ENCODE assay signal across 15 cellular contexts in genomic region chr5:147451125-147451524, GRCh38. TPM values are rescaled to one million over a fixed set of nuclear protein-coding genes. Genes with fewer than 3 reads are reported as not detected.
DNase-seq lines count a peak whose midpoint lies in the region; ATAC-seq, FAIRE-seq and TF ChIP-seq lines count a peak whose summit lies in the region.
"Had no signal": no experiment of that assay in that cellular context is flagged by ENCODE, and none has a peak within 500 bp of the region (broad histone marks: within the 10 kb centered on the region; RNA-seq: fewer than 3 reads in every experiment).

No MANE protein-coding gene starts in this region.

- H3K4me1 ChIP-seq in ectodermal cell (ENCODE audit: control insufficient read depth, insufficient read depth, low read length) (peaks cover 51% of the 10 kb centered on the region), thoracic aorta (ENCODE audit: control insufficient read depth in 1 of 2, low read depth in 2 of 2) (peaks cover 24 to 67% of the 10 kb centered on the region in 2 donors), pancreas (peaks cover 0 to 10% (median 0%) of the 10 kb centered on the region in 3 donors)

- H3K4me1 Mint-ChIP-seq in mesothelial cell of epicardium = peaks cover 79% of the 10 kb centered on the region

- H3K36me3 Mint-ChIP-seq in mesothelial cell of epicardium = peaks cover 5% of the 10 kb centered on the region

- H3K36me3 ChIP-seq in ectodermal cell (ENCODE audit: control insufficient read depth, insufficient read depth, low read length) = peaks cover 5% of the 10 kb centered on the region
- no peaks in the 10 kb centered on the region for H3K36me3 ChIP-seq in thoracic aorta
- no peaks in the 10 kb centered on the region for H3K36me3 ChIP-seq in pancreas

- intact Hi-C loops in pancreas (cut with DNase I) (loop anchor here in 1 of 3 donors (10.0 kb wide), 1 partner anchor 104 kb away; no protein-coding TSS in a partner anchor), head of caudate nucleus (cut with DNase I) (loop anchor here (5.0 kb wide), 1 partner anchor 126 kb away; no protein-coding TSS in a partner anchor)

- peak overlapping the region; percentile 69 for H3K27ac Mint-ChIP-seq in mesothelial cell of epicardium
- H3K27ac Mint-ChIP-seq: progenitor cell of endocrine pancreas had no signal

- no peak for TF ChIP-seq CTCF in mesothelial cell of epicardium (IDR thresholded peaks at IDR 0.05; ENCODE audit: unreplicated experiment)
- no peak for TF ChIP-seq CTCF in thoracic aorta (IDR thresholded peaks at IDR 0.05)
- TF ChIP-seq CTCF in pancreas (IDR thresholded peaks at IDR 0.05) = no peak

- H3K9me3 Mint-ChIP-seq in mesothelial cell of epicardium = no peaks in the 10 kb centered on the region

- FAIRE-seq in pancreas (lab: Jason Lieb, UNC) = no peak
- FAIRE-seq: colon had no signal

- ATAC-seq in thoracic aorta (ENCODE audit: insufficient number of reproducible peaks, low FRiP score, low read depth) = no peak
- no peak for ATAC-seq in HG02885 (IDR thresholded peaks at IDR 0.05; ENCODE audit: poor library complexity, unreplicated experiment)
- ATAC-seq in pancreas = no peak
- ATAC-seq: foreskin keratinocyte had no signal

- H3K4me3 Mint-ChIP-seq in mesothelial cell of epicardium = peak overlapping the region; percentile 91

- no peaks in the 10 kb centered on the region for H3K27me3 ChIP-seq in ectodermal cell (ENCODE audit: control insufficient read depth, insufficient read depth, low read length, poor library complexity, severe bottlenecking)
- no peaks in the 10 kb centered on the region for H3K27me3 ChIP-seq in thoracic aorta (replicated peaks; ENCODE audit: insufficient read depth)
- peaks cover 0 to 6% (median 0%) of the 10 kb centered on the region in 4 donors for H3K27me3 ChIP-seq in pancreas

- WGBS in ectodermal cell, 2 experiments = 15% methylated on average over 4 of the region's 4 CpGs
- 73 to 77% methylated on average over 4 of the region's 4 CpGs for WGBS in pancreas, 2 donors

- no peaks in the 10 kb centered on the region for H3K27me3 Mint-ChIP-seq in mesothelial cell of epicardium (ENCODE audit: low read depth)

- peak overlapping the region; percentile 83 for H3K4me3 ChIP-seq in ectodermal cell (ENCODE audit: insufficient read depth, low read depth, low read length)
- H3K4me3 ChIP-seq in thoracic aorta = peak overlapping the region; percentile 88
- H3K4me3 ChIP-seq in pancreas = no peak overlapping the region

- DNase-seq in NCI-H69 (lab: John Stamatoyannopoulos, UW) (peak; percentile 19), mesothelial cell of epicardium (ENCODE audit: low spot score in 2 of 2, unreplicated experiment in 2 of 2) (no peak), thoracic aorta (ENCODE audit: low spot score) (no peak), pancreas (no peak), DMS53 treated with DMSO at 0.1 percent for 48 hours (lab: John Stamatoyannopoulos, UW; ENCODE audit: unreplicated experiment) (no peak), head of caudate nucleus (no peak)
- DNase-seq: activated CD4-positive, alpha-beta T cell treated with anti-CD3 and anti-CD28 coated beads, Interleukin-2, amount 50 U/mL, for 1 hour; activated CD8-positive, alpha-beta memory T cell treated with anti-CD3 and anti-CD28 coated beads, Interleukin-2, amount 50 U/mL, for 48 hours; activated gamma-delta T cell; foreskin keratinocyte; NCI-H1436 had no signal

- H3K27ac ChIP-seq in ectodermal cell (ENCODE audit: insufficient read depth, low read depth, low read length, poor library complexity, severe bottlenecking) = no peak overlapping the region
- peak overlapping the region; percentile 98 to 99 for H3K27ac ChIP-seq in thoracic aorta
- H3K27ac ChIP-seq in pancreas = no peak overlapping the region
- H3K27ac ChIP-seq: foreskin keratinocyte had no signal

- H3K9me3 ChIP-seq in ectodermal cell (ENCODE audit: control insufficient read depth, low read length) = no peaks in the 10 kb centered on the region
- H3K9me3 ChIP-seq in thoracic aorta = no peaks in the 10 kb centered on the region
- no peaks in the 10 kb centered on the region for H3K9me3 ChIP-seq in pancreas

RNA-seq across cellular contexts. Expression of gene DPYSL3, which starts 58.7 kb away (rescaled TPM):
- 365 TPM for polyA plus RNA-seq in ectodermal cell (2013, experiment 1 of 4)
- 447 TPM for polyA plus RNA-seq in ectodermal cell (2013, experiment 2 of 4)
- 266 TPM for polyA plus RNA-seq in ectodermal cell (2013, experiment 3 of 4)
- 298 TPM for polyA plus RNA-seq in ectodermal cell (2013, experiment 4 of 4)
- total RNA-seq in mesothelial cell of epicardium = 161 to 169 TPM (median 165 TPM) in 3 replicates
- total RNA-seq in thoracic aorta = 100 to 1,000 TPM; 161 to 255 TPM
- 10 to 100 TPM in 2 of 6 donors, 1 to 10 TPM in 4; 1.7 to 18.4 (median 3.8) TPM for total RNA-seq in pancreas
- 1 to 10 TPM; 4.8 to 6.2 TPM for polyA plus RNA-seq in pancreas

Comparison
In these comparisons a context has a peak if more than half of its experiments do, and no peak if none do; other contexts are left out.
1. H3K27ac ChIP-seq: peak in thoracic aorta (2 of 2); none in ectodermal cell (single experiment) and pancreas (0 of 4).
2. H3K4me3 ChIP-seq: peak in ectodermal cell (single experiment) and thoracic aorta (single experiment); none in pancreas (0 of 4).